1 cellular context compared by ENCODE assay signal in the genomic region with DNA sequence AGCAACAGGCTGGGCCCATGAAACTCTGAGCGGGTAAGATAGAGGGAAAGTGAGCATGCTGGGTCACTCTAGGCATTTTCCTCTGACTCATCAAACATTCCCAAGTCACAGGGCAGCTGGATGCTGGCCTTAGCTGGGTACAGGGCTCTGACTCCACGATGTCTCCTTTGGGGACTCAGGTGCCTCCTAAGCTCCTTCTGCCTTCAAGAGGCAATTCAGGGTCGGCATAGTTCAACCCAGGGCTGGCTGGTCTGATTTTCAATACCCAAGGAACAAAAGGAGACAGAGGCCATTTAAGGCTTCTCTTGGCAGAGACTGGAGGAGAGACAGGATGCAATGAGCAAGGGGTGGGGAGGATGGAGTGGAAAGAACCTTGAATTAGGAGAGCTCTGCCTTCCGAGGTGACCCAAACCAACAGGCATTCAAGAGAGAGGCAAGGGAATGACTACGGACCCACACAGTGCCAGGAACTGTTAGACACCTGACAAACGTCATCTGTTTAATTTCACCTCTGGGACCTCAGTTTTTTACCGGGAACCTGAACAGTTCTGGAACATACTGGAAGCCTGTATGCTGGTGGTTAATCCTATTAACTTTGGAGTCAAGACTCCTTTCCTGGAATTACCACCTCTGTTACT.
TF ChIP-seq lines count a peak whose summit lies in the region.

No MANE protein-coding gene starts in this region.

TF ChIP-seq in IMR-90, 13 proteins besides CTCF, POLR2A, EP300 and RAD21:
- TF ChIP-seq RFX5 (IDR thresholded peaks at IDR 0.05; ENCODE audit: low read depth, low read length): no peak
- no peak for TF ChIP-seq CEBPB (IDR thresholded peaks at IDR 0.05; ENCODE audit: low read depth, low read length)
- no peak for TF ChIP-seq RCOR1 (IDR thresholded peaks at IDR 0.05; ENCODE audit: insufficient replicate concordance, low read length)
- TF ChIP-seq MAFK (IDR thresholded peaks at IDR 0.05; ENCODE audit: low read depth, low read length): no peak
- TF ChIP-seq MAZ (IDR thresholded peaks at IDR 0.05; ENCODE audit: borderline replicate concordance, low read depth, low read length): no peak
- no peak for TF ChIP-seq MXI1 (IDR thresholded peaks at IDR 0.05; ENCODE audit: borderline replicate concordance, low read depth, low read length)
- no peak for TF ChIP-seq NFE2L2 (IDR thresholded peaks at IDR 0.05; ENCODE audit: low read depth, low read length)
- no peak for TF ChIP-seq BHLHE40 (IDR thresholded peaks at IDR 0.05; ENCODE audit: low read depth, low read length)
- TF ChIP-seq, protein P1, sequence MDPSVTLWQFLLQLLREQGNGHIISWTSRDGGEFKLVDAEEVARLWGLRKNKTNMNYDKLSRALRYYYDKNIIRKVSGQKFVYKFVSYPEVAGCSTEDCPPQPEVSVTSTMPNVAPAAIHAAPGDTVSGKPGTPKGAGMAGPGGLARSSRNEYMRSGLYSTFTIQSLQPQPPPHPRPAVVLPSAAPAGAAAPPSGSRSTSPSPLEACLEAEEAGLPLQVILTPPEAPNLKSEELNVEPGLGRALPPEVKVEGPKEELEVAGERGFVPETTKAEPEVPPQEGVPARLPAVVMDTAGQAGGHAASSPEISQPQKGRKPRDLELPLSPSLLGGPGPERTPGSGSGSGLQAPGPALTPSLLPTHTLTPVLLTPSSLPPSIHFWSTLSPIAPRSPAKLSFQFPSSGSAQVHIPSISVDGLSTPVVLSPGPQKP (IDR thresholded peaks at IDR 0.05; ENCODE audit: borderline replicate concordance, low read depth, low read length): no peak
- TF ChIP-seq FOS (IDR thresholded peaks at IDR 0.05; ENCODE audit: low read depth, low read length): no peak
- TF ChIP-seq CHD1 (IDR thresholded peaks at IDR 0.05; ENCODE audit: low read depth, low read length): no peak
- no peak for TF ChIP-seq SMC3 (IDR thresholded peaks at IDR 0.05; ENCODE audit: low read depth, low read length)
- TF ChIP-seq, protein P2, sequence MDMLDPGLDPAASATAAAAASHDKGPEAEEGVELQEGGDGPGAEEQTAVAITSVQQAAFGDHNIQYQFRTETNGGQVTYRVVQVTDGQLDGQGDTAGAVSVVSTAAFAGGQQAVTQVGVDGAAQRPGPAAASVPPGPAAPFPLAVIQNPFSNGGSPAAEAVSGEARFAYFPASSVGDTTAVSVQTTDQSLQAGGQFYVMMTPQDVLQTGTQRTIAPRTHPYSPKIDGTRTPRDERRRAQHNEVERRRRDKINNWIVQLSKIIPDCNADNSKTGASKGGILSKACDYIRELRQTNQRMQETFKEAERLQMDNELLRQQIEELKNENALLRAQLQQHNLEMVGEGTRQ (IDR thresholded peaks at IDR 0.05; ENCODE audit: low read depth, low read length): no peak
